Comparison of ENCODE assay signal across 9 cellular contexts in genomic region chr3:66498718-66499611, GRCh38. TPM values are rescaled to one million over a fixed set of nuclear protein-coding genes. Genes with fewer than 3 reads are reported as not detected.
DNase-seq lines count a peak whose midpoint lies in the region; ATAC-seq and TF ChIP-seq lines count a peak whose summit lies in the region.
"Had no signal": no experiment of that assay in that cellular context is flagged by ENCODE, and none has a peak within 500 bp of the region (broad histone marks: within the 10 kb centered on the region; RNA-seq: fewer than 3 reads in every experiment).

No MANE protein-coding gene starts in this region.

- CTCF ChIA-PET in RWPE1 (lab: Yijun Ruan, JAX): interaction anchor here (0.5 kb wide), 1 partner anchor 702 kb away, joined by 3 read pairs; no protein-coding TSS in a partner anchor

- H3K27ac ChIP-seq in RWPE1 (peak overlapping the region; percentile 80), fibroblast of lung (ENCODE audit: insufficient read depth, low read length) (peak overlapping the region; percentile 22), psoas muscle (peak overlapping the region; percentile 95)

- H3K27me3 ChIP-seq in fibroblast of lung (ENCODE audit: control insufficient read depth, insufficient read depth, low read length): peaks cover 5% of the 10 kb centered on the region
- no peaks in the 10 kb centered on the region for H3K27me3 ChIP-seq in psoas muscle (ENCODE audit: insufficient read depth in 3 of 3, low read length in 2 of 3)

- intact Hi-C loops in psoas muscle (cut with DNase I): loop anchor here (2.0 to 5.0 kb wide), 3 partner anchors 46 to 222 kb away; no protein-coding TSS in a partner anchor

- H3K79me2 ChIP-seq in fibroblast of lung (ENCODE audit: control insufficient read depth, insufficient read depth, low read length): peaks cover 47% of the 10 kb centered on the region

- H3K4me1 ChIP-seq in ES-I3 (ENCODE audit: insufficient read depth, low read length): peaks cover 48% of the 10 kb centered on the region
- peaks cover 2% of the 10 kb centered on the region for H3K4me1 ChIP-seq in fibroblast of lung (ENCODE audit: control insufficient read depth, extremely low read depth, insufficient read depth, low read length)
- peaks cover 40% of the 10 kb centered on the region for H3K4me1 ChIP-seq in psoas muscle

- POLR2A ChIA-PET in RWPE1 (lab: Yijun Ruan, JAX; ENCODE audit: low non-redundant PET): no interaction called here

- H4K20me1 ChIP-seq in fibroblast of lung (ENCODE audit: control insufficient read depth, extremely low read depth, insufficient read depth, low read length): no peaks in the 10 kb centered on the region

- H3K36me3 ChIP-seq in ES-I3 (ENCODE audit: insufficient read depth, low read length) (no peaks in the 10 kb centered on the region), fibroblast of lung (ENCODE audit: control insufficient read depth, insufficient read depth, low read length) (no peaks in the 10 kb centered on the region), psoas muscle (ENCODE audit: insufficient read depth in 1 of 2, low read depth in 1 of 2) (no peaks in the 10 kb centered on the region)

- 8 to 19% (median 10%) methylated on average over 13 of the region's 13 CpGs for WGBS in psoas muscle, 3 donors

- H3K4me3 ChIP-seq in fibroblast of lung (replicated peaks in 1 of 4; ENCODE audit: control extremely low read depth in 1 of 4, insufficient read depth in 1 of 4, low read depth in 3 of 4, low read length in 4 of 4) (peak overlapping the region; percentile 70 to 96 (median 90)), psoas muscle (peak overlapping the region; percentile 97)

- DNase-seq in RWPE1 (ENCODE audit: low spot score): no peak
- DNase-seq in fibroblast of lung (ENCODE audit: low read depth in 2 of 2): peak; percentile 17 to 34
- DNase-seq in psoas muscle: peak; percentile 33 to 56
- DNase-seq in AML-193 (lab: John Stamatoyannopoulos, UW): no peak
- no peak for DNase-seq in activated CD8-positive, alpha-beta memory T cell treated with anti-CD3 and anti-CD28 coated beads for 24 hours

- H3K9ac ChIP-seq in ES-I3 (ENCODE audit: low read depth, low read length) (peak overlapping the region; percentile 91), fibroblast of lung (ENCODE audit: insufficient read depth, low read length) (peak overlapping the region; percentile 57)

- H3K4me2 ChIP-seq in fibroblast of lung (ENCODE audit: extremely low read depth, insufficient read depth, low read length): peak overlapping the region; percentile 81

- H2AFZ ChIP-seq in fibroblast of lung (ENCODE audit: low read length): peak overlapping the region; percentile 26

- H3K9me3 ChIP-seq in ES-I3 (ENCODE audit: control insufficient read depth, insufficient read depth, low read length): no peaks in the 10 kb centered on the region
- no peaks in the 10 kb centered on the region for H3K9me3 ChIP-seq in fibroblast of lung (ENCODE audit: control insufficient read depth, insufficient read depth, low read depth, low read length)
- H3K9me3 ChIP-seq in psoas muscle: no peaks in the 10 kb centered on the region

- TF ChIP-seq CTCF in RWPE1 (conservative IDR thresholded peaks at IDR 0.05; ENCODE audit: low read depth) (no peak), fibroblast of lung (conservative IDR thresholded peaks at IDR 0.05 in 1 of 2, IDR thresholded peaks at IDR 0.05 in 1 of 2; ENCODE audit: low read depth in 1 of 2, low read length in 2 of 2) (no peak), psoas muscle (IDR thresholded peaks at IDR 0.05) (no peak)

- ATAC-seq in psoas muscle (no peak), HG02840 (IDR thresholded peaks at IDR 0.05; ENCODE audit: low FRiP score, unreplicated experiment) (no peak), GM21825 (IDR thresholded peaks at IDR 0.05; ENCODE audit: unreplicated experiment) (no peak)
- ATAC-seq: left colon had no signal

RNA-seq across cellular contexts. Expression of gene LRIG1, which starts 1.9 kb away (rescaled TPM):
- total RNA-seq in fibroblast of lung: 82.4 and 104 TPM in 2 replicates
- 27.9 and 46.5 TPM in 2 replicates for polyA plus RNA-seq in fibroblast of lung
- 23.1 and 33.6 TPM in 2 replicates for polyA plus RNA-seq in fibroblast of lung (2012)
- 126 and 180 TPM in 2 replicates for polyA minus RNA-seq in fibroblast of lung (ENCODE audit: low replicate concordance)
- 100 to 1,000 TPM in 1 of 4 donors, 10 to 100 TPM in 3; 41.1 to 119 (median 49.8) TPM for total RNA-seq in psoas muscle
- polyA plus RNA-seq in psoas muscle: 10 to 100 TPM in 2 of 3 donors, 1 to 10 TPM in 1; 9.8 to 29.4 (median 29.0) TPM

Comparison
In these comparisons a context has a peak if more than half of its experiments do, and no peak if none do; other contexts are left out.
1. DNase-seq: peak in fibroblast of lung (2 of 2) and psoas muscle (2 of 2); none in RWPE1 (single experiment), AML-193 (0 of 2) and activated CD8-positive, alpha-beta memory T cell treated with anti-CD3 and anti-CD28 coated beads for 24 hours (single experiment).
2. H3K27ac ChIP-seq: peak in every context shown above with its lines; median percentile 95 in psoas muscle; 80 in RWPE1; 22 in fibroblast of lung.